In the genomic region with DNA sequence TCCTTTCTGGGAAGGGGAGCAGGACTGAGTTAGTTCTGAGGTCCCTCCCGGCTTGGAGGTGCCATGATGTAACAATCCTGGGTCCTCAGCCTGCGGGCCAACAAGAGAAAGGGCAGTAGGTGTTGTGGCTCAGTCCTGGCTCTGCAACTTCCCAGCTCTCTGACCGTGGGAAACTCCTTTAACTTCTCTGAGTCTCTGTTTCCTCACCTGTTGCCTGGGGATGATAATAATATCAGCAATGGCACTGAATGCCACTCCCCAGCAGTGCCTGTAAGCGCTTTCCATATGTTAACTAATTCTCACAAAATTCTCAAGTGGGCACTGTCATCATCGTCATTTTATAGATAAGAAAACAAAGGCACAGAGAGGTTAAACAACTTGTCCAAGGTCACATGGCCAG, we compare ENCODE assay signal across 1 cellular context.
TF ChIP-seq lines count a peak whose summit lies in the region.

No MANE protein-coding gene starts in this region.

TF ChIP-seq in endothelial cell of umbilical vein, 7 proteins besides CTCF, POLR2A, EP300 and RAD21 (continued from another document):
- TF ChIP-seq, protein P1, sequence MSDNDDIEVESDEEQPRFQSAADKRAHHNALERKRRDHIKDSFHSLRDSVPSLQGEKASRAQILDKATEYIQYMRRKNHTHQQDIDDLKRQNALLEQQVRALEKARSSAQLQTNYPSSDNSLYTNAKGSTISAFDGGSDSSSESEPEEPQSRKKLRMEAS (IDR thresholded peaks at IDR 0.05; ENCODE audit: insufficient read depth, insufficient read length): no peak
- TF ChIP-seq MYC (IDR thresholded peaks at IDR 0.05; ENCODE audit: low read depth, low read length): no peak
- TF ChIP-seq JUN (IDR thresholded peaks at IDR 0.05; ENCODE audit: borderline replicate concordance, insufficient read depth, insufficient read length, low read depth): no peak
- TF ChIP-seq EZH2 (IDR thresholded peaks at IDR 0.05; ENCODE audit: borderline replicate concordance, low read depth, low read length, severe bottlenecking): no peak
- TF ChIP-seq FOS (IDR thresholded peaks at IDR 0.05; ENCODE audit: borderline replicate concordance, insufficient read depth, low read length): no peak
- no peak for TF ChIP-seq GATA2 (IDR thresholded peaks at IDR 0.05; ENCODE audit: insufficient read depth, insufficient read length, low read depth, low read length)
